1 cellular context compared by ENCODE assay signal in the genomic region with DNA sequence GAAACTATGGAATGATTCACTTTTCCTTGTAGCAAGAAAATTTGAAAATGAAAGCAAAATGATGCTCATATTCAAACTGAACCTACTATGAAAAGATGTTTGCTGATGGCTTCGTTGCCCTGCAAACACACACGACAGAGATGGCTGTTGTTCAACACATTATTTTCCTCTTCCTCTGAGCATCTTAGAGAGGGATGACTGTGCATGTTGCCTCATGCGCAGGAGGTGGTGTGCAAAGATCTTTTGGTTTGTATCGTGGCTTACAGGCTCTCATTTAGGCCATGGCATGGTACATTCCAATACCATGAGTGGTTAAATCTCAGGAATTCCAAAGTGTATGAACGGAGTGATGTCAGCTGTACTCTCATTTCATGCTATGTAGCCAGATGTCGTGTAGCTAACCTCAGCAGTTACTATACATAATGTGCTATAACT.
A peak's percentile ranks its signal among the peaks of the same experiment; 100 is the strongest.
TF ChIP-seq lines count a peak whose summit lies in the region.

No MANE protein-coding gene starts in this region.

TF ChIP-seq in HepG2, 621 proteins besides CTCF, POLR2A, EP300 and RAD21 (continued from another document and continues in another):
- TF ChIP-seq TFAP4 (IDR thresholded peaks at IDR 0.05; ENCODE audit: borderline replicate concordance, low read depth) (peak; percentile 66; the same call in 1 of the 2 replicates), ZNF281 (CRISPR knock-in tag; IDR thresholded peaks at IDR 0.05; ENCODE audit: borderline replicate concordance) (no peak), RELA (CRISPR knock-in tag; IDR thresholded peaks at IDR 0.05) (no peak), FOSL1 (CRISPR knock-in tag; IDR thresholded peaks at IDR 0.05; ENCODE audit: borderline replicate concordance) (peak; percentile 71; the same call in 1 of the 2 replicates), TFDP1 (CRISPR knock-in tag; IDR thresholded peaks at IDR 0.05; ENCODE audit: borderline replicate concordance) (no peak), ONECUT2 (CRISPR knock-in tag; IDR thresholded peaks at IDR 0.05) (no peak), CHCHD3 (CRISPR knock-in tag; IDR thresholded peaks at IDR 0.05) (no peak), FOXP4 (CRISPR knock-in tag; IDR thresholded peaks at IDR 0.05) (no peak), ZNF839 (CRISPR knock-in tag; IDR thresholded peaks at IDR 0.05; ENCODE audit: borderline replicate concordance) (no peak), ZNF792 (CRISPR knock-in tag; IDR thresholded peaks at IDR 0.05) (no peak), NR2F1 (CRISPR knock-in tag; IDR thresholded peaks at IDR 0.05) (no peak), ZBTB7B (CRISPR knock-in tag; IDR thresholded peaks at IDR 0.05) (no peak), ZNF441 (CRISPR knock-in tag; IDR thresholded peaks at IDR 0.05; ENCODE audit: borderline replicate concordance) (no peak), REL (CRISPR knock-in tag; conservative IDR thresholded peaks at IDR 0.05) (no peak), CAMTA2 (CRISPR knock-in tag; IDR thresholded peaks at IDR 0.05; ENCODE audit: borderline replicate concordance) (no peak), MLXIP (CRISPR knock-in tag; IDR thresholded peaks at IDR 0.05; ENCODE audit: borderline replicate concordance) (no peak), ZNF335 (CRISPR knock-in tag; IDR thresholded peaks at IDR 0.05) (no peak), NBN (conservative IDR thresholded peaks at IDR 0.05) (no peak), HDAC2 (CRISPR knock-in tag; IDR thresholded peaks at IDR 0.05) (peak; percentile 46; the same call in 1 of the 2 replicates), ZNF691 (CRISPR knock-in tag; IDR thresholded peaks at IDR 0.05; ENCODE audit: borderline replicate concordance, low read depth) (no peak), PITX1 (CRISPR knock-in tag; IDR thresholded peaks at IDR 0.05) (no peak), GATAD2A (CRISPR knock-in tag; IDR thresholded peaks at IDR 0.05) (peak; percentile 75), NFYC (CRISPR knock-in tag; IDR thresholded peaks at IDR 0.05) (no peak), KDM2A (CRISPR knock-in tag; IDR thresholded peaks at IDR 0.05; ENCODE audit: borderline replicate concordance, low read depth) (no peak), IKZF5 (CRISPR knock-in tag; IDR thresholded peaks at IDR 0.05) (no peak), MTF1 (CRISPR knock-in tag; IDR thresholded peaks at IDR 0.05) (no peak), NFE2L2 (IDR thresholded peaks at IDR 0.05; ENCODE audit: low read length) (peak; percentile 83), FIP1L1 (IDR thresholded peaks at IDR 0.05; ENCODE audit: borderline replicate concordance, insufficient read depth, low read depth, low read length) (no peak), CREB1 (IDR thresholded peaks at IDR 0.05) (no peak), CREB1 (CRISPR knock-in tag; IDR thresholded peaks at IDR 0.05) (peak; percentile 28; the same call in 1 of the 2 replicates), ZNF781 (CRISPR knock-in tag; IDR thresholded peaks at IDR 0.05; ENCODE audit: borderline replicate concordance, not compliant biosample characterization) (no peak), PCBP2 (optimal IDR thresholded peaks at IDR 0.05; ENCODE audit: low read depth, low read length, poor library complexity, severe bottlenecking) (no peak), DR1 (CRISPR knock-in tag; IDR thresholded peaks at IDR 0.05) (no peak), ZNF75D (CRISPR knock-in tag; IDR thresholded peaks at IDR 0.05; ENCODE audit: borderline replicate concordance) (no peak), HMGA1 (CRISPR knock-in tag; conservative IDR thresholded peaks at IDR 0.05) (no peak)
- TF ChIP-seq, protein P1, sequence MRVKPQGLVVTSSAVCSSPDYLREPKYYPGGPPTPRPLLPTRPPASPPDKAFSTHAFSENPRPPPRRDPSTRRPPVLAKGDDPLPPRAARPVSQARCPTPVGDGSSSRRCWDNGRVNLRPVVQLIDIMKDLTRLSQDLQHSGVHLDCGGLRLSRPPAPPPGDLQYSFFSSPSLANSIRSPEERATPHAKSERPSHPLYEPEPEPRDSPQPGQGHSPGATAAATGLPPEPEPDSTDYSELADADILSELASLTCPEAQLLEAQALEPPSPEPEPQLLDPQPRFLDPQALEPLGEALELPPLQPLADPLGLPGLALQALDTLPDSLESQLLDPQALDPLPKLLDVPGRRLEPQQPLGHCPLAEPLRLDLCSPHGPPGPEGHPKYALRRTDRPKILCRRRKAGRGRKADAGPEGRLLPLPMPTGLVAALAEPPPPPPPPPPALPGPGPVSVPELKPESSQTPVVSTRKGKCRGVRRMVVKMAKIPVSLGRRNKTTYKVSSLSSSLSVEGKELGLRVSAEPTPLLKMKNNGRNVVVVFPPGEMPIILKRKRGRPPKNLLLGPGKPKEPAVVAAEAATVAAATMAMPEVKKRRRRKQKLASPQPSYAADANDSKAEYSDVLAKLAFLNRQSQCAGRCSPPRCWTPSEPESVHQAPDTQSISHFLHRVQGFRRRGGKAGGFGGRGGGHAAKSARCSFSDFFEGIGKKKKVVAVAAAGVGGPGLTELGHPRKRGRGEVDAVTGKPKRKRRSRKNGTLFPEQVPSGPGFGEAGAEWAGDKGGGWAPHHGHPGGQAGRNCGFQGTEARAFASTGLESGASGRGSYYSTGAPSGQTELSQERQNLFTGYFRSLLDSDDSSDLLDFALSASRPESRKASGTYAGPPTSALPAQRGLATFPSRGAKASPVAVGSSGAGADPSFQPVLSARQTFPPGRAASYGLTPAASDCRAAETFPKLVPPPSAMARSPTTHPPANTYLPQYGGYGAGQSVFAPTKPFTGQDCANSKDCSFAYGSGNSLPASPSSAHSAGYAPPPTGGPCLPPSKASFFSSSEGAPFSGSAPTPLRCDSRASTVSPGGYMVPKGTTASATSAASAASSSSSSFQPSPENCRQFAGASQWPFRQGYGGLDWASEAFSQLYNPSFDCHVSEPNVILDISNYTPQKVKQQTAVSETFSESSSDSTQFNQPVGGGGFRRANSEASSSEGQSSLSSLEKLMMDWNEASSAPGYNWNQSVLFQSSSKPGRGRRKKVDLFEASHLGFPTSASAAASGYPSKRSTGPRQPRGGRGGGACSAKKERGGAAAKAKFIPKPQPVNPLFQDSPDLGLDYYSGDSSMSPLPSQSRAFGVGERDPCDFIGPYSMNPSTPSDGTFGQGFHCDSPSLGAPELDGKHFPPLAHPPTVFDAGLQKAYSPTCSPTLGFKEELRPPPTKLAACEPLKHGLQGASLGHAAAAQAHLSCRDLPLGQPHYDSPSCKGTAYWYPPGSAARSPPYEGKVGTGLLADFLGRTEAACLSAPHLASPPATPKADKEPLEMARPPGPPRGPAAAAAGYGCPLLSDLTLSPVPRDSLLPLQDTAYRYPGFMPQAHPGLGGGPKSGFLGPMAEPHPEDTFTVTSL (CRISPR knock-in tag; IDR thresholded peaks at IDR 0.05; ENCODE audit: borderline replicate concordance) = no peak
- TF ChIP-seq, protein P2, sequence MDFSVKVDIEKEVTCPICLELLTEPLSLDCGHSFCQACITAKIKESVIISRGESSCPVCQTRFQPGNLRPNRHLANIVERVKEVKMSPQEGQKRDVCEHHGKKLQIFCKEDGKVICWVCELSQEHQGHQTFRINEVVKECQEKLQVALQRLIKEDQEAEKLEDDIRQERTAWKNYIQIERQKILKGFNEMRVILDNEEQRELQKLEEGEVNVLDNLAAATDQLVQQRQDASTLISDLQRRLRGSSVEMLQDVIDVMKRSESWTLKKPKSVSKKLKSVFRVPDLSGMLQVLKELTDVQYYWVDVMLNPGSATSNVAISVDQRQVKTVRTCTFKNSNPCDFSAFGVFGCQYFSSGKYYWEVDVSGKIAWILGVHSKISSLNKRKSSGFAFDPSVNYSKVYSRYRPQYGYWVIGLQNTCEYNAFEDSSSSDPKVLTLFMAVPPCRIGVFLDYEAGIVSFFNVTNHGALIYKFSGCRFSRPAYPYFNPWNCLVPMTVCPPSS (IDR thresholded peaks at IDR 0.05) = no peak
- TF ChIP-seq, protein P3, sequence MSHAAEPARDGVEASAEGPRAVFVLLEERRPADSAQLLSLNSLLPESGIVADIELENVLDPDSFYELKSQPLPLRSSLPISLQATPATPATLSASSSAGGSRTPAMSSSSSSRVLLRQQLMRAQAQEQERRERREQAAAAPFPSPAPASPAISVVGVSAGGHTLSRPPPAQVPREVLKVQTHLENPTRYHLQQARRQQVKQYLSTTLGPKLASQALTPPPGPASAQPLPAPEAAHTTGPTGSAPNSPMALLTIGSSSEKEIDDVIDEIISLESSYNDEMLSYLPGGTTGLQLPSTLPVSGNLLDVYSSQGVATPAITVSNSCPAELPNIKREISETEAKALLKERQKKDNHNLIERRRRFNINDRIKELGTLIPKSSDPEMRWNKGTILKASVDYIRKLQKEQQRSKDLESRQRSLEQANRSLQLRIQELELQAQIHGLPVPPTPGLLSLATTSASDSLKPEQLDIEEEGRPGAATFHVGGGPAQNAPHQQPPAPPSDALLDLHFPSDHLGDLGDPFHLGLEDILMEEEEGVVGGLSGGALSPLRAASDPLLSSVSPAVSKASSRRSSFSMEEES (CRISPR knock-in tag; IDR thresholded peaks at IDR 0.05) = no peak
